Comparison of ENCODE assay signal across 21 cellular contexts in the genomic region with DNA sequence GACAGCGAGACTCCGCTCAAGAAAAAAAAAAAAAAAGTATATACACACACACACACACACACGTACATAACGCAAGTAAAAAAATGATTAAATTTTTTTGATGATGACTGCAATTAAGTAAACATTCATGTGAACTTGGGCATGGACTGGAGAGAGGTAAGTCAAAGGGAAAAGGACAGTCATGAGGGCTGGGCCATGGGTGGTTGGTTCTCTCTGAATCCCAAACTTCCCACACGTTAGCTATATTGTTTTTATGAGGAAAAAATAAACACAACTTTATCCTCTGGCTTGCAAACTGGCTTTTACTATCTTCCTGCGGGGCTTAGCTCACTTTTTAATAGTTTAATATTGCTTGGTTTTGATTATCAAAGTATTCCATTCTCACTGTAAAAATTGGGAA.
"Had no signal": no experiment of that assay in that cellular context is flagged by ENCODE, and none has a peak within 500 bp of the region (broad histone marks: within the 10 kb centered on the region; RNA-seq: fewer than 3 reads in every experiment).

No MANE protein-coding gene starts in this region.

- H3K4me3 ChIP-seq: hepatocyte, left ventricle myocardium inferior, lung, ovary, right atrium auricular region, right lobe of liver, smooth muscle cell, tibial nerve, uterus had no signal

- H3K27ac ChIP-seq: hepatocyte, left ventricle myocardium inferior, ovary, right atrium auricular region, right lobe of liver, tibial nerve, uterus had no signal

- ATAC-seq: naive thymus-derived CD4-positive, alpha-beta T cell; natural killer cell treated with Interleukin-12 subunit alpha and Interleukin-12 subunit beta and Interleukin-15 and Interleukin-18, amount 100 ng/mL, for 72 hours; right lobe of liver; stimulated activated memory B cell treated with anti-CD40 and anti-IgM and Interleukin-4, amounts not matched to agents 10 μg/mL and 1 μg/mL and 100 μg/mL, for 72 hours; stimulated activated naive CD8-positive, alpha-beta T cell treated with anti-CD3 and anti-CD28 coated beads, Interleukin-15, amount 100 ng/mL, for 72 hours had no signal

- DNase-seq: kidney; left ventricle myocardium inferior; mesendoderm; naive thymus-derived CD4-positive, alpha-beta T cell; ovary; right lobe of liver; stimulated activated CD4-positive, alpha-beta T cell treated with anti-CD3 and anti-CD28 coated beads, Interleukin-1b, Interleukin-23, amount 100 ng/mL, for 48 hours; stimulated activated CD4-positive, alpha-beta T cell treated with anti-CD3 and anti-CD28 coated beads, Interleukin-2, amount 100 ng/mL, for 48 hours; stimulated activated CD4-positive, alpha-beta T cell treated with anti-CD3 and anti-CD28 coated beads, Interleukin-4, amount 100 ng/mL, for 4 hours; stimulated activated CD8-positive, alpha-beta memory T cell treated with anti-CD3 and anti-CD28 coated beads, Interleukin-4, amount 100 ng/mL, for 48 hours; stimulated activated naive CD4-positive, alpha-beta T cell treated with Interleukin-2 at 50 U/mL for 16 hours; stimulated activated naive CD8-positive, alpha-beta T cell treated with anti-CD3 and anti-CD28 coated beads, Interleukin-15, amount 100 ng/mL, for 72 hours; substantia nigra; uterus had no signal
